Comparison of ENCODE assay signal across 11 cellular contexts in the genomic region with DNA sequence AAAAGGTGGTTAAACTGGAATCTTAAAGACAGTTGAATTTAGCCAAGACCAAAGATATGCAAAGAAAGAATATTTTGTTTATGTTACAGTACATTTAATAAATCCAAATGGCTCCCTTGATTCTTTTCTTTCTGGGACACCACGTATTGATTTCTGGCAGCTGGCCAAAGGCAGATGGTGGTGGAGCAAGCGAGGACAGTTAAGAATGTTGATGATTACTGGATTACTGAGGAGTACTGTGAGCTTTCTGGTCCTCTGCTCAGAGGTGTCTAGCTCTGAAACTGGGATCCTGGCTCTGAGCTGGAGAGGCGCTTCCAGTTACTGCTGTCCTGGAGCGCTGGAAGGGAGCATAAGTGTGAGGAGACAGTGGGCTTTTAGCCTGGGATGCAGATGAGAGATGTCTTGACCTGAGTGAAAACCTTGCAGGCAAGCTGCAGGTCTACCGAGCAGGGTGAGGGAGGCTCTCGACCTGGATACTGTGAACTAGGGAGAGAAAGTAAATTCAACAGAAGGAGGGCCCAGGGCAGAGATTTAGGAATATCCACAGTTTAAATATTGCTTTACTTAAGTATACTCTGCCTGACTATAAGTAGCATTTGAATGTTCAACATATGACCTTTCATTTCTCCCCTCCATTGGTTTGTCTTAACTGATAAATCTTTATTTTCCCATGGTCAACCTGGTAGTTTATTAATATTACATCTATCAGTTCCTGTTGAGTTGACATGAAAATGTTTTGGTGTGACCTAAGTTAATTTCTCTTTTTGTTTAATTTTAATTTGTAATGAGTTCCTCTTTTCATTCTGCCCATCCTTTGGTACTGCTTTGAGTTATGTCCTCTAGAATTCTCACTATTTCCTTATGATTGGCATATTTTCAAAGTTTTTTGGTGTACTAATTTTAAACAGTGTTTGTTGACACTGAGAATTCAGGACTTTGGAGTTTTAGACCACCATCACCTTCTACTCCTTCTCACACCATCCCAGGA. TPM values are rescaled to one million over a fixed set of nuclear protein-coding genes. Genes with fewer than 3 reads are reported as not detected.
DNase-seq lines count a peak whose midpoint lies in the region; ATAC-seq and TF ChIP-seq lines count a peak whose summit lies in the region.
"Had no signal": no experiment of that assay in that cellular context is flagged by ENCODE, and none has a peak within 500 bp of the region (broad histone marks: within the 10 kb centered on the region; RNA-seq: fewer than 3 reads in every experiment).

No MANE protein-coding gene starts in this region.

- peaks cover 78% of the 10 kb centered on the region for H3K4me1 Mint-ChIP-seq in CD14-positive monocyte
- H3K4me1 Mint-ChIP-seq in glutamatergic neuron (ENCODE audit: low read depth, unreplicated experiment): peaks cover 64% of the 10 kb centered on the region
- H3K4me1 Mint-ChIP-seq in CD8-positive, alpha-beta T cell (ENCODE audit: low read depth): peaks cover 5% of the 10 kb centered on the region

- H3K9me3 Mint-ChIP-seq in CD14-positive monocyte (peaks cover 0 to 2% (median 0%) of the 10 kb centered on the region in 7 donors), glutamatergic neuron (ENCODE audit: unreplicated experiment) (peaks cover 7% of the 10 kb centered on the region)
- H3K9me3 Mint-ChIP-seq in CD8-positive, alpha-beta T cell: no peaks in the 10 kb centered on the region
- H3K9me3 Mint-ChIP-seq: activated T-cell treated with anti-CD3 and anti-CD28 coated beads, Interleukin-2, amount 50 U/mL, for 24 hours had no signal

- H3K27me3 Mint-ChIP-seq in CD14-positive monocyte (ENCODE audit: low read depth in 3 of 3) (peaks cover 0 to 3% (median 2%) of the 10 kb centered on the region in 3 donors), glutamatergic neuron (ENCODE audit: unreplicated experiment) (peaks cover 12% of the 10 kb centered on the region)
- H3K27me3 Mint-ChIP-seq in CD8-positive, alpha-beta T cell (ENCODE audit: low read depth): peaks cover 56% of the 10 kb centered on the region

- H3K9me2 ChIP-seq in Loucy (replicated peaks; ENCODE audit: low read depth, low read length): no peaks in the 10 kb centered on the region

- no peak for ATAC-seq in HG03378 (IDR thresholded peaks at IDR 0.05; ENCODE audit: unreplicated experiment)
- no peak for ATAC-seq in CD8-positive, alpha-beta T cell

- peak overlapping the region; percentile 71 for H3K4me2 ChIP-seq in Loucy (ENCODE audit: low read depth, low read length, poor library complexity, severe bottlenecking)

- H3K4me3 Mint-ChIP-seq in CD14-positive monocyte: peak overlapping the region; percentile 93
- peak overlapping the region; percentile 86 for H3K4me3 Mint-ChIP-seq in glutamatergic neuron (ENCODE audit: unreplicated experiment)
- no peak overlapping the region for H3K4me3 Mint-ChIP-seq in CD8-positive, alpha-beta T cell
- H3K4me3 Mint-ChIP-seq: activated T-cell treated with anti-CD3 and anti-CD28 coated beads, Interleukin-2, amount 50 U/mL, for 24 hours had no signal

- TF ChIP-seq CTCF in CD14-positive monocyte (IDR thresholded peaks at IDR 0.05): no peak
- TF ChIP-seq CTCF in Loucy (conservative IDR thresholded peaks at IDR 0.05; ENCODE audit: low read length): no peak
- no peak for TF ChIP-seq CTCF in glutamatergic neuron (IDR thresholded peaks at IDR 0.05; ENCODE audit: partially characterized antibody, unreplicated experiment)
- no peak for TF ChIP-seq CTCF in CD8-positive, alpha-beta T cell (IDR thresholded peaks at IDR 0.05)

- no peak overlapping the region for H2AFZ ChIP-seq in Loucy (ENCODE audit: low read length)

- H3K27ac Mint-ChIP-seq in CD14-positive monocyte (peak overlapping the region; percentile 47 to 97 (median 92)), glutamatergic neuron (ENCODE audit: unreplicated experiment) (peak overlapping the region; percentile 96)
- H3K27ac Mint-ChIP-seq in CD8-positive, alpha-beta T cell: no peak overlapping the region
- H3K27ac Mint-ChIP-seq: activated T-cell treated with anti-CD3 and anti-CD28 coated beads, Interleukin-2, amount 50 U/mL, for 24 hours had no signal

- no peaks in the 10 kb centered on the region for H4K20me1 ChIP-seq in Loucy (ENCODE audit: insufficient read depth, low read length, poor library complexity, severe bottlenecking)

- no peak overlapping the region for H3K27ac ChIP-seq in CD8-positive, alpha-beta T cell (ENCODE audit: low read depth, low read length)
- H3K27ac ChIP-seq: epithelial cell of prostate had no signal

- H3K79me2 ChIP-seq in Loucy (ENCODE audit: insufficient read depth, low read length): peaks cover 97% of the 10 kb centered on the region

- POLR2A ChIA-PET in CD8-positive, alpha-beta T cell (lab: Charles Lee): no interaction called here

- H3K36me3 ChIP-seq in Loucy (ENCODE audit: insufficient read depth, low read length): no peaks in the 10 kb centered on the region; the same call in 1 of the 2 replicates
- no peaks in the 10 kb centered on the region for H3K36me3 ChIP-seq in CD8-positive, alpha-beta T cell (ENCODE audit: insufficient read depth, low read length)

- CTCF ChIA-PET in CD8-positive, alpha-beta T cell (lab: Charles Lee): no interaction called here

- DNase-seq in CD14-positive monocyte (ENCODE audit: low spot score) (no peak), NCI-H524 (lab: John Stamatoyannopoulos, UW) (peak; percentile 77 to 94), glutamatergic neuron (peak; percentile 75), T-helper 1 cell (no peak)
- no peak for DNase-seq in activated CD4-positive, alpha-beta T cell treated with anti-CD3 and anti-CD28 coated beads for 1 hour
- no peak for DNase-seq in CD8-positive, alpha-beta T cell
- DNase-seq: activated T-cell treated with anti-CD3 and anti-CD28 coated beads, Interleukin-2, amount 50 U/mL, for 24 hours; stimulated activated CD8-positive, alpha-beta memory T cell treated with anti-CD3 and anti-CD28 coated beads, Interleukin-4, amount 100 ng/mL, for 48 hours had no signal

- no peaks in the 10 kb centered on the region for H3K9me3 ChIP-seq in Loucy (ENCODE audit: insufficient read depth, low read depth, low read length)
- no peaks in the 10 kb centered on the region for H3K9me3 ChIP-seq in CD8-positive, alpha-beta T cell (ENCODE audit: low read length)

- peak overlapping the region; percentile 92 for H3K9ac ChIP-seq in Loucy (ENCODE audit: low read depth, low read length, poor library complexity, severe bottlenecking)

- intact Hi-C loops in CD14-positive monocyte (cut with micrococcal nuclease): loop anchor here in 1 of 2 donors (5.0 to 10.0 kb wide), 2 partner anchors 33 to 620 kb away; partner anchors contain the start of gene NFIL3
- intact Hi-C loops in CD8-positive, alpha-beta T cell (cut with DNase I, micrococcal nuclease): no loop called here

- H3K36me3 Mint-ChIP-seq in CD14-positive monocyte: peaks cover 42 to 45% of the 10 kb centered on the region in 2 donors
- no peaks in the 10 kb centered on the region for H3K36me3 Mint-ChIP-seq in glutamatergic neuron (ENCODE audit: unreplicated experiment)
- no peaks in the 10 kb centered on the region for H3K36me3 Mint-ChIP-seq in CD8-positive, alpha-beta T cell

- peaks cover 82% of the 10 kb centered on the region for H3K4me1 ChIP-seq in Loucy (ENCODE audit: insufficient read depth, low read length, poor library complexity, severe bottlenecking)
- peaks cover 3% of the 10 kb centered on the region for H3K4me1 ChIP-seq in CD8-positive, alpha-beta T cell (ENCODE audit: insufficient read depth, low read length)

- H3F3A ChIP-seq in Loucy (ENCODE audit: low read depth): no peaks in the 10 kb centered on the region

- no peaks in the 10 kb centered on the region for H3K27me3 ChIP-seq in Loucy (ENCODE audit: insufficient read depth, low read length, poor library complexity, severe bottlenecking)
- peaks cover 14% of the 10 kb centered on the region for H3K27me3 ChIP-seq in CD8-positive, alpha-beta T cell (ENCODE audit: insufficient read depth, low read length)

- H3K4me3 ChIP-seq in Loucy (ENCODE audit: low read length, poor library complexity, severe bottlenecking): peak overlapping the region; percentile 81
- H3K4me3 ChIP-seq in CD8-positive, alpha-beta T cell (ENCODE audit: low read depth, low read length): no peak overlapping the region

RNA-seq across cellular contexts. Expression of gene SYK, which starts 3.7 kb away (rescaled TPM):
- 100 to 1,000 TPM; 177 to 186 TPM for polyA plus RNA-seq in CD14-positive monocyte
- total RNA-seq in glutamatergic neuron (ENCODE audit: unreplicated experiment): 10.7 TPM
- 1 to 10 TPM; 1.5 to 1.6 TPM for total RNA-seq in CD8-positive, alpha-beta T cell

Comparison
In these comparisons a context has a peak if more than half of its experiments do, and no peak if none do; other contexts are left out.
1. DNase-seq: peak in NCI-H524 (2 of 2) and glutamatergic neuron (single experiment); none in CD14-positive monocyte (single experiment), activated CD4-positive, alpha-beta T cell treated with anti-CD3 and anti-CD28 coated beads for 1 hour (single experiment), CD8-positive, alpha-beta T cell (0 of 7) and T-helper 1 cell (0 of 5).